Comparison of ENCODE assay signal across 21 cellular contexts in genomic region chr1:209542585-209542984, GRCh38. TPM values are rescaled to one million over a fixed set of nuclear protein-coding genes. Genes with fewer than 3 reads are reported as not detected.
DNase-seq lines count a peak whose midpoint lies in the region; ATAC-seq, FAIRE-seq and TF ChIP-seq lines count a peak whose summit lies in the region.
"Had no signal": no experiment of that assay in that cellular context is flagged by ENCODE, and none has a peak within 500 bp of the region (broad histone marks: within the 10 kb centered on the region; RNA-seq: fewer than 3 reads in every experiment).

No MANE protein-coding gene starts in this region.

- CTCF ChIA-PET in Calu3 (lab: Charles Lee) = interaction anchor here (0.7 to 1.6 kb wide), 5 partner anchors 11 to 69 kb away, joined by 3 to 5 read pairs (median 3); no protein-coding TSS in a partner anchor

- FAIRE-seq in small intestine (lab: Jason Lieb, UNC) = no peak
- FAIRE-seq: endometrium had no signal

- H3K4me3 ChIP-seq in small intestine (ENCODE audit: low read depth in 1 of 2, low read length in 2 of 2) = no peak overlapping the region
- H3K4me3 ChIP-seq: adrenal gland, HAP-1, lower lobe of right lung, ovary had no signal

- H3K27ac Mint-ChIP-seq in Calu3 (ENCODE audit: unreplicated experiment) = no peak overlapping the region
- H3K27ac Mint-ChIP-seq: activated CD4-positive, alpha-beta memory T cell treated with anti-CD3 and anti-CD28 coated beads for 36 hours; CD8-positive, alpha-beta memory T cell; naive B cell had no signal

- no peak overlapping the region for H3K27ac ChIP-seq in small intestine (ENCODE audit: low read depth in 1 of 2, low read length in 1 of 2)
- H3K27ac ChIP-seq: adrenal gland, lower lobe of right lung, ovary had no signal

- BruUV-seq in Calu3 (replicated peaks; lab: Mats Ljungman, UMichigan) = no TSS peak

- peaks cover 32% of the 10 kb centered on the region for H3K27me3 Mint-ChIP-seq in Calu3 (ENCODE audit: unreplicated experiment)

- H3K4me1 Mint-ChIP-seq in Calu3 (ENCODE audit: low read depth, unreplicated experiment) = peaks cover 35% of the 10 kb centered on the region
- H3K4me1 Mint-ChIP-seq: CD8-positive, alpha-beta memory T cell; naive B cell had no signal

- no peak overlapping the region for H3K4me3 Mint-ChIP-seq in Calu3 (ENCODE audit: low read depth, unreplicated experiment)
- H3K4me3 Mint-ChIP-seq: activated CD4-positive, alpha-beta memory T cell treated with anti-CD3 and anti-CD28 coated beads for 36 hours; CD8-positive, alpha-beta memory T cell; naive B cell had no signal

- H3K36me3 Mint-ChIP-seq in Calu3 (ENCODE audit: insufficient read depth, unreplicated experiment) = peaks cover 5% of the 10 kb centered on the region
- H3K36me3 Mint-ChIP-seq: activated CD4-positive, alpha-beta memory T cell treated with anti-CD3 and anti-CD28 coated beads for 36 hours; CD8-positive, alpha-beta memory T cell; naive B cell had no signal

- H3K9me3 ChIP-seq in small intestine (ENCODE audit: control insufficient read depth, low read depth) = no peaks in the 10 kb centered on the region
- H3K9me3 ChIP-seq: adrenal gland, HAP-1, lower lobe of right lung, ovary had no signal

- H3K27me3 ChIP-seq in small intestine (ENCODE audit: control insufficient read depth in 2 of 2, insufficient read depth in 2 of 2, low read length in 2 of 2) = peaks cover 0 to 2% of the 10 kb centered on the region in 2 donors
- H3K27me3 ChIP-seq: adrenal gland, ovary had no signal

- ATAC-seq in GM21576 (IDR thresholded peaks at IDR 0.05; ENCODE audit: unreplicated experiment) = no peak
- ATAC-seq: lower lobe of right lung had no signal

- no peaks in the 10 kb centered on the region for H3K4me1 ChIP-seq in small intestine (ENCODE audit: control insufficient read depth in 2 of 2, insufficient read depth in 1 of 2, low read depth in 1 of 2, low read length in 1 of 2)
- H3K4me1 ChIP-seq: adrenal gland, HAP-1, lower lobe of right lung had no signal

- DNase-seq in Calu3 = peak; percentile 36
- peak; percentile 87 for DNase-seq in HPDE6-E6E7 (ENCODE audit: extremely low spot score)
- peak; percentile 77 for DNase-seq in SW480 (ENCODE audit: low spot score)
- DNase-seq in islet precursor cell = peak; percentile 55
- DNase-seq in NCI-H2227 (lab: John Stamatoyannopoulos, UW; ENCODE audit: unreplicated experiment) = no peak
- DNase-seq in T-helper 9 cell = no peak
- no peak for DNase-seq in small intestine
- DNase-seq: activated CD4-positive, alpha-beta memory T cell treated with anti-CD3 and anti-CD28 coated beads for 36 hours; adrenal gland; CD8-positive, alpha-beta memory T cell; DND-41; lower lobe of right lung; naive B cell; NCI-H2081; NCI-H526 treated with DMSO at 0.1 percent for 48 hours; ovary; stimulated activated CD4-positive, alpha-beta T cell treated with anti-CD3 and anti-CD28 coated beads, Interleukin-4, amount 100 ng/mL, for 24 hours had no signal

- no peaks in the 10 kb centered on the region for H3K9me3 Mint-ChIP-seq in Calu3 (ENCODE audit: low read depth, unreplicated experiment)
- H3K9me3 Mint-ChIP-seq: activated CD4-positive, alpha-beta memory T cell treated with anti-CD3 and anti-CD28 coated beads for 36 hours; CD8-positive, alpha-beta memory T cell; naive B cell had no signal

- no peak for TF ChIP-seq CTCF in Calu3 (IDR thresholded peaks at IDR 0.05; ENCODE audit: unreplicated experiment)

- H3K36me3 ChIP-seq in small intestine (ENCODE audit: control insufficient read depth in 2 of 2, insufficient read depth in 2 of 2, low read length in 2 of 2) = no peaks in the 10 kb centered on the region
- H3K36me3 ChIP-seq: adrenal gland, HAP-1, lower lobe of right lung, ovary had no signal

- intact Hi-C loops in Calu3 (cut with micrococcal nuclease; ENCODE audit: unreplicated experiment) = no loop called here

RNA-seq across cellular contexts. Expression of gene CAMK1G, which starts 40.9 kb away (rescaled TPM):
- not detected in 2 replicates for total RNA-seq in Calu3 (2022)
- under 1 TPM in 1 of 3 donors, not detected in 2; 0.37 TPM for polyA plus RNA-seq in small intestine
- total RNA-seq: CD8-positive, alpha-beta memory T cell; skeletal muscle tissue had no signal
- polyA plus RNA-seq: CD8-positive, alpha-beta memory T cell had no signal

Comparison
In these comparisons a context has a peak if more than half of its experiments do, and no peak if none do; other contexts are left out.
1. DNase-seq: peak in Calu3 (single experiment), HPDE6-E6E7 (single experiment), SW480 (single experiment) and islet precursor cell (single experiment); none in NCI-H2227 (single experiment), T-helper 9 cell (single experiment) and small intestine (single experiment).